11 cellular contexts compared by ENCODE assay signal in genomic region chr1:17440827-17441168, GRCh38. TPM values are rescaled to one million over a fixed set of nuclear protein-coding genes. Genes with fewer than 3 reads are reported as not detected.
A peak's percentile ranks its signal among the peaks of the same experiment; 100 is the strongest.
DNase-seq lines count a peak whose midpoint lies in the region; ATAC-seq and TF ChIP-seq lines count a peak whose summit lies in the region.
"Had no signal": no experiment of that assay in that cellular context is flagged by ENCODE, and none has a peak within 500 bp of the region (broad histone marks: within the 10 kb centered on the region; RNA-seq: fewer than 3 reads in every experiment).

No MANE protein-coding gene starts in this region.

- H3K27ac Mint-ChIP-seq in IgD-negative memory B cell = peak overlapping the region in 2 of 3 donors; percentile 21 to 100

- peak overlapping the region; percentile 87 for H3K9ac ChIP-seq in adipocyte (ENCODE audit: low read length)
- H3K9ac ChIP-seq in mesendoderm (ENCODE audit: low read length) = peak overlapping the region; percentile 92

- H4K8ac ChIP-seq in mesendoderm (ENCODE audit: low read depth, low read length) = no peak overlapping the region

- no peak for DNase-seq in adipocyte (ENCODE audit: low read depth)
- DNase-seq in mesendoderm = no peak
- no peak for DNase-seq in aorta
- DNase-seq in mucosa of gallbladder (ENCODE audit: low spot score) = no peak
- DNase-seq: left colon, NCI-H1092 treated with DMSO at 0.1 percent for 48 hours, upper lobe of left lung had no signal

- H3K4me1 Mint-ChIP-seq in IgD-negative memory B cell = peaks cover 13 to 22% (median 15%) of the 10 kb centered on the region in 3 donors

- H3K4me3 ChIP-seq in adipocyte (ENCODE audit: low read length) (peak overlapping the region; percentile 82), mesendoderm (ENCODE audit: low read length) (no peak overlapping the region), aorta (ENCODE audit: low read length in 2 of 2) (no peak overlapping the region)

- H3K4me1 ChIP-seq in adipocyte (ENCODE audit: control insufficient read depth, insufficient read depth, low read length) = peaks cover 41% of the 10 kb centered on the region
- H3K4me1 ChIP-seq in mesendoderm (ENCODE audit: control insufficient read depth, low read depth, low read length) = peaks cover 17% of the 10 kb centered on the region
- H3K4me1 ChIP-seq in aorta (ENCODE audit: control insufficient read depth in 1 of 2, insufficient read depth in 2 of 2, low read length in 2 of 2) = no peaks in the 10 kb centered on the region

- H2BK120ac ChIP-seq in mesendoderm (ENCODE audit: low read depth, low read length) = no peak overlapping the region

- no peak overlapping the region for H2BK15ac ChIP-seq in mesendoderm (replicated peaks; ENCODE audit: low read depth)

- no peak overlapping the region for H3K18ac ChIP-seq in mesendoderm (ENCODE audit: low read length)

- no peaks in the 10 kb centered on the region for H3K9me3 Mint-ChIP-seq in IgD-negative memory B cell

- H2AK5ac ChIP-seq in mesendoderm (ENCODE audit: low read length) = no peak overlapping the region

- peaks cover 1% of the 10 kb centered on the region for H3K27me3 Mint-ChIP-seq in IgD-negative memory B cell

- no peak overlapping the region for H4K5ac ChIP-seq in mesendoderm (ENCODE audit: low read length)

- H3K56ac ChIP-seq in mesendoderm (ENCODE audit: low read length) = peak overlapping the region; percentile 97

- peak overlapping the region; percentile 2 to 100 (median 90) for H3K4me3 Mint-ChIP-seq in IgD-negative memory B cell

- peak overlapping the region; percentile 12 for H3K4me2 ChIP-seq in mesendoderm (ENCODE audit: low read length)

- H3K27me3 ChIP-seq in adipocyte (replicated peaks; ENCODE audit: control insufficient read depth, insufficient read depth, low read length) (no peaks in the 10 kb centered on the region), mesendoderm (ENCODE audit: insufficient read depth, low read length, poor library complexity) (no peaks in the 10 kb centered on the region), aorta (ENCODE audit: control insufficient read depth in 1 of 2, insufficient read depth in 2 of 2, low read length in 1 of 2) (no peaks in the 10 kb centered on the region)
- H3K27me3 ChIP-seq: upper lobe of left lung had no signal

- H3K23ac ChIP-seq in mesendoderm (ENCODE audit: low read length) = no peak overlapping the region

- H3K9me3 ChIP-seq in adipocyte (ENCODE audit: control insufficient read depth, low read length) = no peaks in the 10 kb centered on the region
- H3K9me3 ChIP-seq in aorta (ENCODE audit: control insufficient read depth, low read length) = no peaks in the 10 kb centered on the region
- H3K9me3 ChIP-seq: upper lobe of left lung had no signal

- H3K36me3 Mint-ChIP-seq in IgD-negative memory B cell = no peaks in the 10 kb centered on the region

- intact Hi-C loops in aorta (cut with DNase I) = no loop called here

- peaks cover 31% of the 10 kb centered on the region for H3K79me2 ChIP-seq in mesendoderm (ENCODE audit: control insufficient read depth, insufficient read depth, low read length)

- H3K27ac ChIP-seq in C4-2B = peak overlapping the region; percentile 96
- H3K27ac ChIP-seq in mesendoderm (ENCODE audit: low read depth, low read length) = peak overlapping the region; percentile 2
- H3K27ac ChIP-seq in aorta (ENCODE audit: low read depth in 1 of 2, low read length in 2 of 2) = no peak overlapping the region

- no peaks in the 10 kb centered on the region for H3K36me3 ChIP-seq in adipocyte (ENCODE audit: control insufficient read depth, insufficient read depth, low read length, severe bottlenecking)
- H3K36me3 ChIP-seq in mesendoderm (ENCODE audit: control insufficient read depth, insufficient read depth, low read length) = peaks cover 2% of the 10 kb centered on the region
- no peaks in the 10 kb centered on the region for H3K36me3 ChIP-seq in aorta (ENCODE audit: control insufficient read depth in 1 of 2, insufficient read depth in 2 of 2, low read length in 1 of 2)
- H3K36me3 ChIP-seq: upper lobe of left lung had no signal

- WGBS in mesendoderm (ENCODE audit: extremely low coverage, insufficient coverage, low lambda C conversion rate) = no CpG with 5 or more reads among the region's 6 CpGs
- 89 to 94% methylated on average over 6 of the region's 6 CpGs for WGBS in aorta, 2 donors

- H2BK5ac ChIP-seq in mesendoderm (ENCODE audit: low read length) = no peak overlapping the region

- H3K79me1 ChIP-seq in mesendoderm (ENCODE audit: low read length) = no peaks in the 10 kb centered on the region

- TF ChIP-seq CTCF in C4-2B (conservative IDR thresholded peaks at IDR 0.05) = no peak

- no peak overlapping the region for H3K4ac ChIP-seq in mesendoderm (ENCODE audit: low read depth, low read length)

- ATAC-seq in aorta (ENCODE audit: low FRiP score) = no peak
- no peak for ATAC-seq in GM18520 (IDR thresholded peaks at IDR 0.05; ENCODE audit: unreplicated experiment)
- no peak for ATAC-seq in GM21825 (IDR thresholded peaks at IDR 0.05; ENCODE audit: unreplicated experiment)
- ATAC-seq: left colon had no signal

RNA-seq across cellular contexts. Expression of gene RCC2, which starts 1.3 kb away (rescaled TPM):
- polyA plus RNA-seq in IgD-negative memory B cell (16.3 TPM), aorta (10 to 100 TPM in 1 of 2 donors, 1 to 10 TPM in 1; 7.5 to 11.9 TPM)
- 271 TPM for polyA plus RNA-seq in mesendoderm (2013, experiment 1 of 2)
- 269 TPM for polyA plus RNA-seq in mesendoderm (2013, experiment 2 of 2)
- total RNA-seq in aorta (10 to 100 TPM; 22.3 to 34.2 TPM), mucosa of gallbladder (67.6 TPM)

Comparison
In these comparisons a context has a peak if more than half of its experiments do, and no peak if none do; other contexts are left out.
1. H3K27ac ChIP-seq: peak in C4-2B (single experiment) and mesendoderm (single experiment); none in aorta (0 of 2).